In the genomic region with DNA sequence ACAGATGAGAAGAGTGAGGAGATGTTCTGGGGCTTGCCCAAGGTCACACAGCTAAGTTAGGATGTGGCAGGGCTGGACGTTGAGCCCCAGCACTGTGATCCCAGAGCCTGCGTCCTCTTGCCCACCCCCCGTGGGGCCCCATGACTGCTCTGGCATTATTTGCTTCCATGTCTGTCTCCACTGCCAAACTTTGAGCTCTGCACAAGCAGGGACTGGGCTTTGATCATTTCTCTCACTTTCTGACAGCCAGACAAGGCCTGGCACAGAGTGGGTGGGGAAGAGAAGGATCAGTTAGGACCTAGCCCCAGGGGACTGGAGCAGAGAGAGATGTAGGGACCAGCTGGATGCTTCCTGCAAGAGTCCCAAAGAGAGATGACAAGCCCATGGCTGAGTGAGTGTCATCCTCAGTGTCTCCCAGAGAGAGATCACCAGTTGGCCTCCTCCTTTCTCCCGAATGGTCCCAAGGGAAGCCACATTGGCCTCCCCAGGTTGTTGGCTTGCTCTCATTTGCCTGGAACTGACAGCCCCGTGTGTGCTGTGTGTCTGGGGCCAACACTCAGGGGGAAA, we compare ENCODE assay signal across 1 cellular context.
TF ChIP-seq lines count a peak whose summit lies in the region.

No MANE protein-coding gene starts in this region.

TF ChIP-seq in HepG2, 621 proteins besides CTCF, POLR2A, EP300 and RAD21 (continued from another document and continues in another):
- TF ChIP-seq, protein P1, sequence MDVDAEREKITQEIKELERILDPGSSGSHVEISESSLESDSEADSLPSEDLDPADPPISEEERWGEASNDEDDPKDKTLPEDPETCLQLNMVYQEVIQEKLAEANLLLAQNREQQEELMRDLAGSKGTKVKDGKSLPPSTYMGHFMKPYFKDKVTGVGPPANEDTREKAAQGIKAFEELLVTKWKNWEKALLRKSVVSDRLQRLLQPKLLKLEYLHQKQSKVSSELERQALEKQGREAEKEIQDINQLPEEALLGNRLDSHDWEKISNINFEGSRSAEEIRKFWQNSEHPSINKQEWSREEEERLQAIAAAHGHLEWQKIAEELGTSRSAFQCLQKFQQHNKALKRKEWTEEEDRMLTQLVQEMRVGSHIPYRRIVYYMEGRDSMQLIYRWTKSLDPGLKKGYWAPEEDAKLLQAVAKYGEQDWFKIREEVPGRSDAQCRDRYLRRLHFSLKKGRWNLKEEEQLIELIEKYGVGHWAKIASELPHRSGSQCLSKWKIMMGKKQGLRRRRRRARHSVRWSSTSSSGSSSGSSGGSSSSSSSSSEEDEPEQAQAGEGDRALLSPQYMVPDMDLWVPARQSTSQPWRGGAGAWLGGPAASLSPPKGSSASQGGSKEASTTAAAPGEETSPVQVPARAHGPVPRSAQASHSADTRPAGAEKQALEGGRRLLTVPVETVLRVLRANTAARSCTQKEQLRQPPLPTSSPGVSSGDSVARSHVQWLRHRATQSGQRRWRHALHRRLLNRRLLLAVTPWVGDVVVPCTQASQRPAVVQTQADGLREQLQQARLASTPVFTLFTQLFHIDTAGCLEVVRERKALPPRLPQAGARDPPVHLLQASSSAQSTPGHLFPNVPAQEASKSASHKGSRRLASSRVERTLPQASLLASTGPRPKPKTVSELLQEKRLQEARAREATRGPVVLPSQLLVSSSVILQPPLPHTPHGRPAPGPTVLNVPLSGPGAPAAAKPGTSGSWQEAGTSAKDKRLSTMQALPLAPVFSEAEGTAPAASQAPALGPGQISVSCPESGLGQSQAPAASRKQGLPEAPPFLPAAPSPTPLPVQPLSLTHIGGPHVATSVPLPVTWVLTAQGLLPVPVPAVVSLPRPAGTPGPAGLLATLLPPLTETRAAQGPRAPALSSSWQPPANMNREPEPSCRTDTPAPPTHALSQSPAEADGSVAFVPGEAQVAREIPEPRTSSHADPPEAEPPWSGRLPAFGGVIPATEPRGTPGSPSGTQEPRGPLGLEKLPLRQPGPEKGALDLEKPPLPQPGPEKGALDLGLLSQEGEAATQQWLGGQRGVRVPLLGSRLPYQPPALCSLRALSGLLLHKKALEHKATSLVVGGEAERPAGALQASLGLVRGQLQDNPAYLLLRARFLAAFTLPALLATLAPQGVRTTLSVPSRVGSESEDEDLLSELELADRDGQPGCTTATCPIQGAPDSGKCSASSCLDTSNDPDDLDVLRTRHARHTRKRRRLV (CRISPR knock-in tag; IDR thresholded peaks at IDR 0.05) = 0 out of 2 replicates have a peak, but pooled peaks have one; percentile 33
- TF ChIP-seq ZNF256 (CRISPR knock-in tag; conservative IDR thresholded peaks at IDR 0.05) (no peak), BCL6 (CRISPR knock-in tag; IDR thresholded peaks at IDR 0.05) (peak; percentile 61; the same call in 1 of the 2 replicates), PLSCR1 (CRISPR knock-in tag; IDR thresholded peaks at IDR 0.05; ENCODE audit: borderline replicate concordance) (no peak), ZNF773 (CRISPR knock-in tag; IDR thresholded peaks at IDR 0.05; ENCODE audit: borderline replicate concordance) (no peak), SAP130 (CRISPR knock-in tag; IDR thresholded peaks at IDR 0.05; ENCODE audit: low read depth) (peak; percentile 42), ARNTL (CRISPR knock-in tag; IDR thresholded peaks at IDR 0.05) (no peak), ZNF724P (CRISPR knock-in tag; IDR thresholded peaks at IDR 0.05; ENCODE audit: borderline replicate concordance) (no peak), ZNF20 (CRISPR knock-in tag; IDR thresholded peaks at IDR 0.05) (no peak), ZNF292 (CRISPR knock-in tag; IDR thresholded peaks at IDR 0.05; ENCODE audit: borderline replicate concordance, low read depth) (peak; percentile 97; the same call in 1 of the 2 replicates), SMC3 (IDR thresholded peaks at IDR 0.05; ENCODE audit: low read length) (no peak), CREBL2 (CRISPR knock-in tag; IDR thresholded peaks at IDR 0.05; ENCODE audit: borderline replicate concordance) (no peak), TFE3 (CRISPR knock-in tag; IDR thresholded peaks at IDR 0.05) (peak; percentile 66; the same call in 1 of the 2 replicates), RFXANK (CRISPR knock-in tag; IDR thresholded peaks at IDR 0.05) (no peak), JUN (CRISPR knock-in tag; IDR thresholded peaks at IDR 0.05) (no peak), ZNF768 (CRISPR knock-in tag; IDR thresholded peaks at IDR 0.05) (peak; percentile 46; the same call in 1 of the 2 replicates), HNRNPL (IDR thresholded peaks at IDR 0.05; ENCODE audit: low read depth, low read length) (0 out of 2 replicates have a peak, but pooled peaks have one; percentile 43), TGIF2 (CRISPR knock-in tag; IDR thresholded peaks at IDR 0.05) (no peak), POGZ (CRISPR knock-in tag; IDR thresholded peaks at IDR 0.05) (peak; percentile 68), ASH2L (IDR thresholded peaks at IDR 0.05; ENCODE audit: insufficient read length, low read depth, low read length) (peak; percentile 87), CHD4 (IDR thresholded peaks at IDR 0.05; ENCODE audit: borderline replicate concordance, low read length) (peak; percentile 8; the same call in 1 of the 2 replicates), ZNF382 (CRISPR knock-in tag; IDR thresholded peaks at IDR 0.05; ENCODE audit: borderline replicate concordance) (no peak), NAIF1 (CRISPR knock-in tag; IDR thresholded peaks at IDR 0.05; ENCODE audit: borderline replicate concordance) (no peak), ZMYM4 (CRISPR knock-in tag; IDR thresholded peaks at IDR 0.05) (peak; percentile 78), ELF3 (CRISPR knock-in tag; IDR thresholded peaks at IDR 0.05) (no peak; the same call in 1 of the 2 replicates), TRIM24 (CRISPR knock-in tag; IDR thresholded peaks at IDR 0.05) (0 out of 2 replicates have a peak, but pooled peaks have one; percentile 52), ZNF225 (CRISPR knock-in tag; IDR thresholded peaks at IDR 0.05) (no peak), POLR2AphosphoS2 (IDR thresholded peaks at IDR 0.05; ENCODE audit: low read depth, low read length) (no peak), ZNF564 (CRISPR knock-in tag; IDR thresholded peaks at IDR 0.05) (no peak), ZNF253 (CRISPR knock-in tag; IDR thresholded peaks at IDR 0.05; ENCODE audit: borderline replicate concordance) (no peak), GPN1 (CRISPR knock-in tag; IDR thresholded peaks at IDR 0.05; ENCODE audit: borderline replicate concordance) (no peak), PLRG1 (conservative IDR thresholded peaks at IDR 0.05) (no peak), SKI (IDR thresholded peaks at IDR 0.05; ENCODE audit: partially characterized antibody) (peak; percentile 97), GATAD2A (CRISPR knock-in tag; IDR thresholded peaks at IDR 0.05) (peak; percentile 61; the same call in 1 of the 2 replicates), HES4 (CRISPR knock-in tag; IDR thresholded peaks at IDR 0.05; ENCODE audit: borderline replicate concordance) (no peak), ZSCAN30 (CRISPR knock-in tag; IDR thresholded peaks at IDR 0.05) (no peak), ZNF75D (CRISPR knock-in tag; IDR thresholded peaks at IDR 0.05; ENCODE audit: borderline replicate concordance) (no peak), SALL1 (CRISPR knock-in tag; IDR thresholded peaks at IDR 0.05) (peak; percentile 89), TEAD3 (CRISPR knock-in tag; optimal IDR thresholded peaks at IDR 0.05; ENCODE audit: borderline replicate concordance) (peak; percentile 60), ZNF383 (CRISPR knock-in tag; IDR thresholded peaks at IDR 0.05; ENCODE audit: borderline replicate concordance) (no peak), HNF4A (CRISPR knock-in tag; IDR thresholded peaks at IDR 0.05) (peak; percentile 97), PCBP2 (optimal IDR thresholded peaks at IDR 0.05; ENCODE audit: low read depth, low read length, poor library complexity, severe bottlenecking) (no peak), ZNF580 (CRISPR knock-in tag; IDR thresholded peaks at IDR 0.05; ENCODE audit: borderline replicate concordance, low read depth) (no peak), RFX3 (CRISPR knock-in tag; IDR thresholded peaks at IDR 0.05) (no peak), SYNCRIP (IDR thresholded peaks at IDR 0.05; ENCODE audit: insufficient read depth, low read depth, low read length) (no peak), ZNF562 (CRISPR knock-in tag; IDR thresholded peaks at IDR 0.05; ENCODE audit: borderline replicate concordance) (no peak), ATF2 (CRISPR knock-in tag; IDR thresholded peaks at IDR 0.05) (0 out of 2 replicates have a peak, but pooled peaks have one; percentile 29), HDAC1 (CRISPR knock-in tag; IDR thresholded peaks at IDR 0.05) (peak; percentile 88), ZNF772 (CRISPR knock-in tag; IDR thresholded peaks at IDR 0.05) (no peak), U2AF2 (IDR thresholded peaks at IDR 0.05; ENCODE audit: low read depth, low read length) (no peak), LCORL (IDR thresholded peaks at IDR 0.05) (no peak), LCORL (CRISPR knock-in tag; IDR thresholded peaks at IDR 0.05) (peak; percentile 80)
- TF ChIP-seq, protein P2, sequence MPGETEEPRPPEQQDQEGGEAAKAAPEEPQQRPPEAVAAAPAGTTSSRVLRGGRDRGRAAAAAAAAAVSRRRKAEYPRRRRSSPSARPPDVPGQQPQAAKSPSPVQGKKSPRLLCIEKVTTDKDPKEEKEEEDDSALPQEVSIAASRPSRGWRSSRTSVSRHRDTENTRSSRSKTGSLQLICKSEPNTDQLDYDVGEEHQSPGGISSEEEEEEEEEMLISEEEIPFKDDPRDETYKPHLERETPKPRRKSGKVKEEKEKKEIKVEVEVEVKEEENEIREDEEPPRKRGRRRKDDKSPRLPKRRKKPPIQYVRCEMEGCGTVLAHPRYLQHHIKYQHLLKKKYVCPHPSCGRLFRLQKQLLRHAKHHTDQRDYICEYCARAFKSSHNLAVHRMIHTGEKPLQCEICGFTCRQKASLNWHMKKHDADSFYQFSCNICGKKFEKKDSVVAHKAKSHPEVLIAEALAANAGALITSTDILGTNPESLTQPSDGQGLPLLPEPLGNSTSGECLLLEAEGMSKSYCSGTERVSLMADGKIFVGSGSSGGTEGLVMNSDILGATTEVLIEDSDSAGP (CRISPR knock-in tag; IDR thresholded peaks at IDR 0.05; ENCODE audit: borderline replicate concordance) = peak; percentile 30; the same call in 1 of the 2 replicates
- TF ChIP-seq, protein P3, sequence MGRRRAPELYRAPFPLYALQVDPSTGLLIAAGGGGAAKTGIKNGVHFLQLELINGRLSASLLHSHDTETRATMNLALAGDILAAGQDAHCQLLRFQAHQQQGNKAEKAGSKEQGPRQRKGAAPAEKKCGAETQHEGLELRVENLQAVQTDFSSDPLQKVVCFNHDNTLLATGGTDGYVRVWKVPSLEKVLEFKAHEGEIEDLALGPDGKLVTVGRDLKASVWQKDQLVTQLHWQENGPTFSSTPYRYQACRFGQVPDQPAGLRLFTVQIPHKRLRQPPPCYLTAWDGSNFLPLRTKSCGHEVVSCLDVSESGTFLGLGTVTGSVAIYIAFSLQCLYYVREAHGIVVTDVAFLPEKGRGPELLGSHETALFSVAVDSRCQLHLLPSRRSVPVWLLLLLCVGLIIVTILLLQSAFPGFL (CRISPR knock-in tag; IDR thresholded peaks at IDR 0.05) = no peak
- TF ChIP-seq, protein P4, sequence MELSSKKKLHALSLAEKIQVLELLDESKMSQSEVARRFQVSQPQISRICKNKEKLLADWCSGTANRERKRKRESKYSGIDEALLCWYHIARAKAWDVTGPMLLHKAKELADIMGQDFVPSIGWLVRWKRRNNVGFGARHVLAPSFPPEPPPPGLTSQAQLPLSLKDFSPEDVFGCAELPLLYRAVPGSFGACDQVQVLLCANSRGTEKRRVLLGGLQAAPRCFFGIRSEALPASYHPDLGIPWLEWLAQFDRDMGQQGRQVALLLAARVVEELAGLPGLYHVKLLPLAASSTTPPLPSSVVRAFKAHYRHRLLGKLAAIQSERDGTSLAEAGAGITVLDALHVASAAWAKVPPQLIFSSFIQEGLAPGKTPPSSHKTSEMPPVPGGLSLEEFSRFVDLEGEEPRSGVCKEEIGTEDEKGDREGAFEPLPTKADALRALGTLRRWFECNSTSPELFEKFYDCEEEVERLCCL (CRISPR knock-in tag; IDR thresholded peaks at IDR 0.05; ENCODE audit: borderline replicate concordance) = no peak
- TF ChIP-seq, protein P5, sequence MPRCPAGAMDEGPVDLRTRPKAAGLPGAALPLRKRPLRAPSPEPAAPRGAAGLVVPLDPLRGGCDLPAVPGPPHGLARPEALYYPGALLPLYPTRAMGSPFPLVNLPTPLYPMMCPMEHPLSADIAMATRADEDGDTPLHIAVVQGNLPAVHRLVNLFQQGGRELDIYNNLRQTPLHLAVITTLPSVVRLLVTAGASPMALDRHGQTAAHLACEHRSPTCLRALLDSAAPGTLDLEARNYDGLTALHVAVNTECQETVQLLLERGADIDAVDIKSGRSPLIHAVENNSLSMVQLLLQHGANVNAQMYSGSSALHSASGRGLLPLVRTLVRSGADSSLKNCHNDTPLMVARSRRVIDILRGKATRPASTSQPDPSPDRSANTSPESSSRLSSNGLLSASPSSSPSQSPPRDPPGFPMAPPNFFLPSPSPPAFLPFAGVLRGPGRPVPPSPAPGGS (CRISPR knock-in tag; IDR thresholded peaks at IDR 0.05) = no peak
